Comparison of ENCODE assay signal across 27 cellular contexts in the genomic region with DNA sequence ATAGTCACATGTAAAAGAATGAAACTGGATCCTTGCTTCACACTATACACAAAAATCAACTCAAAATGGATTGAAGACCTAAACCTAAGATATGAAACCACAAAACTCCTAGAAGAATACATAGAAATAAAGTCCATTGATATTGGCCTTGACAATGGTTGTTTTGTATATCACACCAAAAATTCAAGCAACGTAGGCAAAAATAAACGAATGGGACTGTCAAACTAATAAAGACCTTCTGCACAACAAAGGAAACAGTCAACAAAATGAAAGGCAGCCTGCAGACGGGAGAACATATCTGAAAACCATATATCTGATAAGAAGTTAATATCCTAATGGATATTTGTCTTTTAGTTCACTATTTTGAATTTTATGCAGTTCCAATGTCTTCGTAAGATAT.
"Had no signal": no experiment of that assay in that cellular context is flagged by ENCODE, and none has a peak within 500 bp of the region (broad histone marks: within the 10 kb centered on the region; RNA-seq: fewer than 3 reads in every experiment).

No MANE protein-coding gene starts in this region.

- H3K36me3 ChIP-seq: colonic mucosa, esophagus muscularis mucosa, esophagus squamous epithelium, gastrocnemius medialis, gastroesophageal sphincter, heart left ventricle, heart right ventricle had no signal

- H3K9me3 ChIP-seq: colonic mucosa, esophagus muscularis mucosa, esophagus squamous epithelium, gastrocnemius medialis, gastroesophageal sphincter had no signal

- H3K27ac ChIP-seq: colonic mucosa, coronary artery, dorsolateral prefrontal cortex, epithelial cell of prostate, esophagus muscularis mucosa, esophagus squamous epithelium, foreskin keratinocyte, gastrocnemius medialis, gastroesophageal sphincter, heart left ventricle, heart right ventricle had no signal

- FAIRE-seq: colon, endometrium, endothelial cell of umbilical vein had no signal

- H3K4me1 ChIP-seq: colonic mucosa, esophagus muscularis mucosa, esophagus squamous epithelium, foreskin keratinocyte, gastrocnemius medialis, gastroesophageal sphincter, heart left ventricle, heart right ventricle had no signal

- ATAC-seq: effector memory CD8-positive, alpha-beta T cell; esophagus mucosa; foreskin keratinocyte; gastrocnemius medialis; gastroesophageal sphincter; heart left ventricle; heart right ventricle had no signal

- DNase-seq: colonic mucosa; cortex of kidney; dermis blood vessel endothelial cell; dorsolateral prefrontal cortex; effector CD4-positive, alpha-beta T cell; effector CD8-positive, alpha-beta T cell; effector memory CD4-positive, alpha-beta T cell; effector memory CD8-positive, alpha-beta T cell; endodermal cell; erythroblast; esophagus squamous epithelium; foreskin fibroblast; foreskin keratinocyte; foreskin melanocyte; gastrocnemius medialis; glutamatergic neuron; head of caudate nucleus; heart left ventricle; heart right ventricle had no signal

- H3K27me3 ChIP-seq: colonic mucosa, dorsolateral prefrontal cortex, esophagus muscularis mucosa, esophagus squamous epithelium, foreskin keratinocyte, gastrocnemius medialis, gastroesophageal sphincter, heart left ventricle, heart right ventricle had no signal

- H3K4me3 ChIP-seq: colonic mucosa, coronary artery, dorsolateral prefrontal cortex, esophagus muscularis mucosa, esophagus squamous epithelium, gastrocnemius medialis, gastroesophageal sphincter, heart left ventricle, heart right ventricle had no signal
